ENCODE assay signal across 8 cellular contexts in genomic region chr6:35686873-35687557, GRCh38. TPM values are rescaled to one million over a fixed set of nuclear protein-coding genes. Genes with fewer than 3 reads are reported as not detected.
DNase-seq lines count a peak whose midpoint lies in the region; ATAC-seq and TF ChIP-seq lines count a peak whose summit lies in the region.

No MANE protein-coding gene starts in this region.

- POLR2A ChIA-PET in WTC11 (lab: Charles Lee) = no interaction called here

- peak overlapping the region; percentile 87 for H3K4me3 Mint-ChIP-seq in WTC11
- peak overlapping the region; percentile 91 to 94 for H3K4me3 Mint-ChIP-seq in stimulated activated naive CD8-positive, alpha-beta T cell treated with anti-CD3 and anti-CD28 coated beads, Interleukin-15, amount 100 ng/mL, for 72 hours

- peaks cover 20% of the 10 kb centered on the region for H3K4me1 Mint-ChIP-seq in WTC11
- H3K4me1 Mint-ChIP-seq in stimulated activated naive CD8-positive, alpha-beta T cell treated with anti-CD3 and anti-CD28 coated beads, Interleukin-15, amount 100 ng/mL, for 72 hours = peaks cover 25% of the 10 kb centered on the region

- no peaks in the 10 kb centered on the region for H3K36me3 ChIP-seq in iPS-15b (ENCODE audit: control insufficient read depth, insufficient read depth, low read length)

- no peaks in the 10 kb centered on the region for H3K9me3 Mint-ChIP-seq in WTC11
- H3K9me3 Mint-ChIP-seq in stimulated activated naive CD8-positive, alpha-beta T cell treated with anti-CD3 and anti-CD28 coated beads, Interleukin-15, amount 100 ng/mL, for 72 hours = no peaks in the 10 kb centered on the region

- H3K9me3 ChIP-seq in iPS-15b (ENCODE audit: control insufficient read depth, insufficient read depth, low read length) = no peaks in the 10 kb centered on the region

- TF ChIP-seq CTCF in WTC11 (IDR thresholded peaks at IDR 0.05) = no peak

- no peak overlapping the region for H3K9ac ChIP-seq in iPS-15b (ENCODE audit: low read depth, low read length)

- ATAC-seq in WTC11 (no peak), HG02938 (IDR thresholded peaks at IDR 0.05; ENCODE audit: unreplicated experiment) (no peak)
- no peak for ATAC-seq in stimulated activated naive CD8-positive, alpha-beta T cell treated with anti-CD3 and anti-CD28 coated beads, Interleukin-15, amount 100 ng/mL, for 72 hours

- H3K36me3 Mint-ChIP-seq in WTC11 = no peaks in the 10 kb centered on the region

- H3K27me3 ChIP-seq in iPS-15b (ENCODE audit: control insufficient read depth, insufficient read depth, low read length) = peaks cover 7% of the 10 kb centered on the region

- H3K4me1 ChIP-seq in iPS-15b (ENCODE audit: control insufficient read depth, insufficient read depth, low read length) = peaks cover 9% of the 10 kb centered on the region

- peaks cover 14% of the 10 kb centered on the region for H3K27me3 Mint-ChIP-seq in WTC11 (ENCODE audit: low read depth)
- no peaks in the 10 kb centered on the region for H3K27me3 Mint-ChIP-seq in stimulated activated naive CD8-positive, alpha-beta T cell treated with anti-CD3 and anti-CD28 coated beads, Interleukin-15, amount 100 ng/mL, for 72 hours

- DNase-seq in SIG-M5 treated with dmso at 0.1 percent for 504 hours (lab: John Stamatoyannopoulos, UW; ENCODE audit: unreplicated experiment) (peak; percentile 23), SIG-M5 (lab: John Stamatoyannopoulos, UW) (no peak), WTC11 (ENCODE audit: low spot score) (no peak), putamen (ENCODE audit: low spot score) (no peak), SHP77 (lab: John Stamatoyannopoulos, UW) (no peak)
- DNase-seq in stimulated activated naive CD8-positive, alpha-beta T cell treated with anti-CD3 and anti-CD28 coated beads, Interleukin-15, amount 100 ng/mL, for 72 hours = no peak

- CTCF ChIA-PET in WTC11 (lab: Charles Lee) = interaction anchor here (1.1 to 1.4 kb wide), 3 partner anchors 50 to 70 kb away, joined by 3 to 5 read pairs (median 3); no protein-coding TSS in a partner anchor

- H3K4me3 ChIP-seq in iPS-15b (ENCODE audit: low read depth, low read length) = peak overlapping the region; percentile 69

- no peak overlapping the region for H3K27ac Mint-ChIP-seq in WTC11
- peak overlapping the region; percentile 19 to 69 for H3K27ac Mint-ChIP-seq in stimulated activated naive CD8-positive, alpha-beta T cell treated with anti-CD3 and anti-CD28 coated beads, Interleukin-15, amount 100 ng/mL, for 72 hours

TF ChIP-seq in WTC11, 78 proteins besides CTCF, POLR2A, EP300 and RAD21:
- TF ChIP-seq ERG (CRISPR knock-in tag; IDR thresholded peaks at IDR 0.05) = no peak
- TF ChIP-seq MAX (CRISPR knock-in tag; IDR thresholded peaks at IDR 0.05) = no peak
- no peak for TF ChIP-seq GRHL2 (CRISPR knock-in tag; IDR thresholded peaks at IDR 0.05; ENCODE audit: insufficient replicate concordance, severe bottlenecking)
- no peak for TF ChIP-seq PRRX2 (CRISPR knock-in tag; IDR thresholded peaks at IDR 0.05)
- TF ChIP-seq STAT6 (CRISPR knock-in tag; conservative IDR thresholded peaks at IDR 0.05; ENCODE audit: low read depth) = no peak
- no peak for TF ChIP-seq ESRRA (CRISPR knock-in tag; IDR thresholded peaks at IDR 0.05; ENCODE audit: borderline replicate concordance)
- TF ChIP-seq EMX1 (CRISPR knock-in tag; IDR thresholded peaks at IDR 0.05) = no peak
- TF ChIP-seq ZNF263 (CRISPR knock-in tag; IDR thresholded peaks at IDR 0.05; ENCODE audit: low read depth) = no peak
- no peak for TF ChIP-seq TEAD1 (CRISPR knock-in tag; IDR thresholded peaks at IDR 0.05)
- no peak for TF ChIP-seq NFE2L1 (CRISPR knock-in tag; IDR thresholded peaks at IDR 0.05)
- no peak for TF ChIP-seq FOXP4 (CRISPR knock-in tag; IDR thresholded peaks at IDR 0.05)
- TF ChIP-seq FOXK1 (CRISPR knock-in tag; IDR thresholded peaks at IDR 0.05) = no peak
- no peak for TF ChIP-seq CBFB (CRISPR knock-in tag; IDR thresholded peaks at IDR 0.05; ENCODE audit: low read depth)
- TF ChIP-seq CREB1 (CRISPR knock-in tag; IDR thresholded peaks at IDR 0.05) = no peak
- TF ChIP-seq ELF4 (CRISPR knock-in tag; IDR thresholded peaks at IDR 0.05; ENCODE audit: low read depth) = no peak
- TF ChIP-seq USF1 (CRISPR knock-in tag; IDR thresholded peaks at IDR 0.05) = no peak

RNA-seq across cellular contexts. Expression of gene FKBP5, which starts 1.7 kb away (rescaled TPM):
- total RNA-seq in WTC11 (2021) = 27.0 to 29.4 TPM (median 27.2 TPM) in 3 replicates

RNA-seq across cellular contexts. Expression of gene ARMC12, which starts 49.8 kb away (rescaled TPM):
- total RNA-seq in WTC11 (2021) = 1.0 to 2.0 TPM (median 1.4 TPM) in 3 replicates
